8 cellular contexts compared by ENCODE assay signal in the genomic region with DNA sequence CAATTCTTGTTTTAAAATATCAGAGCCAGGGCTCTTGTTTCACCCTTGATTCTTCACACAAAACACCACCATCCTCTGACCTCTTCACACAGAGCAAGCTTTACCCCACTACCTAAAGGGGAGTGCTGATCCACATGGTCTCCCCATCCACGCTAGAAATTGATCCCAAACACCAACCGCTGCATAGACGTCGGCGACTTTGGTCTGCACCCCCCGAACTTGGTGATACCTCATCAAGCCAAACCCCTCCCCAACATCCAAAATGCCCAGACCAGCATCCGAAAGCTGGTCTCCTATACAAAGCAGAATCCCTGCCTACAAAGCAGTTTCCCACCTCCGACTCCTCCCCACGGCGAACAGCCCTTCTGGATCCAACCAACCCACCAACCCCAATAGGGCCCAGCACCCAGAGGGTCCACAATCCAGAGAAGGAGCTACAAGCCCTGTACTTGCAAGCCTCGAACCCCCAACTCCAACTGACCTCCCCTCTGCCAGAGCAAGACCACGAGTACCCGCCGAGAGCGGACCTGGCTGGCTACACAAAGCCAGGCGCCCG. TPM values are rescaled to one million over a fixed set of nuclear protein-coding genes. Genes with fewer than 3 reads are reported as not detected.
A peak's percentile ranks its signal among the peaks of the same experiment; 100 is the strongest.
DNase-seq lines count a peak whose midpoint lies in the region; ATAC-seq and TF ChIP-seq lines count a peak whose summit lies in the region.

No MANE protein-coding gene starts in this region.

- H3K36me3 Mint-ChIP-seq in stimulated activated naive CD8-positive, alpha-beta T cell treated with anti-CD3 and anti-CD28 coated beads, Interleukin-15, Interleukin-2, amounts not matched to agents 100 ng/mL and 50 ng/mL, for 24 hours (ENCODE audit: low read depth): peaks cover 51% of the 10 kb centered on the region

- peak overlapping the region; percentile 94 to 100 for H3K27ac ChIP-seq in lung (ENCODE audit: low read depth in 1 of 2, low read length in 1 of 2)
- peak overlapping the region in 1 of 2 donors; percentile 84 for H3K27ac ChIP-seq in aorta (ENCODE audit: low read depth in 1 of 2, low read length in 2 of 2)

- in situ Hi-C loops in astrocyte of the cerebellum (cut with HindIII; ENCODE audit: low sequenced_read_pairs): no loop called here

- intact Hi-C loops in aorta (cut with DNase I): loop anchor here (2.0 to 10.0 kb wide), 3 partner anchors 26 to 252 kb away; a partner anchor contains a TSS

- TF ChIP-seq CTCF in astrocyte of the cerebellum (IDR thresholded peaks at IDR 0.05; ENCODE audit: low read depth, low read length, missing control alignments) (no peak), lung (IDR thresholded peaks at IDR 0.05; ENCODE audit: control extremely low read depth, extremely low read depth) (no peak)

- H3K27me3 ChIP-seq in lung (ENCODE audit: control insufficient read depth, insufficient read depth) (no peaks in the 10 kb centered on the region), aorta (ENCODE audit: control insufficient read depth in 1 of 2, insufficient read depth in 2 of 2, low read length in 1 of 2) (no peaks in the 10 kb centered on the region)

- H3K4me1 Mint-ChIP-seq in stimulated activated naive CD8-positive, alpha-beta T cell treated with anti-CD3 and anti-CD28 coated beads, Interleukin-15, Interleukin-2, amounts not matched to agents 100 ng/mL and 50 ng/mL, for 24 hours (ENCODE audit: low read depth): peaks cover 25% of the 10 kb centered on the region

- H3K4me3 Mint-ChIP-seq in stimulated activated naive CD8-positive, alpha-beta T cell treated with anti-CD3 and anti-CD28 coated beads, Interleukin-15, Interleukin-2, amounts not matched to agents 100 ng/mL and 50 ng/mL, for 24 hours: peak overlapping the region; percentile 92

- peak overlapping the region; percentile 75 for H3K4me3 ChIP-seq in astrocyte of the cerebellum (ENCODE audit: low read depth, low read length)
- H3K4me3 ChIP-seq in lung: peak overlapping the region; percentile 94
- peak overlapping the region; percentile 63 to 73 for H3K4me3 ChIP-seq in aorta (ENCODE audit: low read length in 2 of 2)

- no peak for DNase-seq in stimulated activated naive CD8-positive, alpha-beta T cell treated with anti-CD3 and anti-CD28 coated beads, Interleukin-15, Interleukin-2, amounts not matched to agents 100 U/mL and 50 U/mL, for 24 hours
- DNase-seq in astrocyte of the cerebellum (ENCODE audit: low read depth): no peak
- no peak for DNase-seq in lung (ENCODE audit: low spot score)
- DNase-seq in aorta: no peak
- DNase-seq in islet precursor cell: no peak
- no peak for DNase-seq in KG1 (lab: John Stamatoyannopoulos, UW)

- peak overlapping the region; percentile 92 for H3K27ac Mint-ChIP-seq in stimulated activated naive CD8-positive, alpha-beta T cell treated with anti-CD3 and anti-CD28 coated beads, Interleukin-15, Interleukin-2, amounts not matched to agents 100 ng/mL and 50 ng/mL, for 24 hours

- peaks cover 0 to 6% of the 10 kb centered on the region in 2 donors for H3K36me3 ChIP-seq in lung (ENCODE audit: control insufficient read depth in 2 of 2, insufficient read depth in 2 of 2, low read length in 2 of 2)
- H3K36me3 ChIP-seq in aorta (ENCODE audit: control insufficient read depth in 1 of 2, insufficient read depth in 2 of 2, low read length in 1 of 2): no peaks in the 10 kb centered on the region

- H3K9me3 ChIP-seq in lung (ENCODE audit: control insufficient read depth in 2 of 2, insufficient read depth in 1 of 2, low read length in 1 of 2): peaks cover 9 to 17% of the 10 kb centered on the region in 2 donors
- H3K9me3 ChIP-seq in aorta (ENCODE audit: control insufficient read depth, low read length): peaks cover 13% of the 10 kb centered on the region

- WGBS in lung, 2 donors: 33 to 34% methylated on average over 16 to 17 of the region's 17 CpGs
- 19 to 21% methylated on average over 17 of the region's 17 CpGs for WGBS in aorta, 2 donors

- ATAC-seq in stimulated activated naive CD8-positive, alpha-beta T cell treated with anti-CD3 and anti-CD28 coated beads, Interleukin-15, Interleukin-2, amounts not matched to agents 100 U/mL and 50 U/mL, for 24 hours: no peak
- no peak for ATAC-seq in lung (ENCODE audit: insufficient read depth, low FRiP score)
- no peak for ATAC-seq in aorta (ENCODE audit: low FRiP score)
- no peak for ATAC-seq in HG03521 (IDR thresholded peaks at IDR 0.05; ENCODE audit: unreplicated experiment)

- no peaks in the 10 kb centered on the region for H3K27me3 Mint-ChIP-seq in stimulated activated naive CD8-positive, alpha-beta T cell treated with anti-CD3 and anti-CD28 coated beads, Interleukin-15, Interleukin-2, amounts not matched to agents 100 ng/mL and 50 ng/mL, for 24 hours

- peaks cover 0 to 9% of the 10 kb centered on the region in 2 donors for H3K4me1 ChIP-seq in lung (ENCODE audit: control insufficient read depth in 2 of 2, insufficient read depth in 2 of 2, low read length in 2 of 2)
- no peaks in the 10 kb centered on the region for H3K4me1 ChIP-seq in aorta (ENCODE audit: control insufficient read depth in 1 of 2, insufficient read depth in 2 of 2, low read length in 2 of 2)

- H3K9me3 Mint-ChIP-seq in stimulated activated naive CD8-positive, alpha-beta T cell treated with anti-CD3 and anti-CD28 coated beads, Interleukin-15, Interleukin-2, amounts not matched to agents 100 ng/mL and 50 ng/mL, for 24 hours: peaks cover 13% of the 10 kb centered on the region

RNA-seq across cellular contexts. Expression of a gene that starts 25.8 kb away (rescaled TPM):
- total RNA-seq in lung: 10 to 100 TPM; 26.2 to 57.4 TPM
- 100 to 1,000 TPM; 116 to 156 TPM for polyA plus RNA-seq in lung
- total RNA-seq in aorta: 10 to 100 TPM in 1 of 2 donors, 1 to 10 TPM in 1; 8.6 to 15.4 TPM
- polyA plus RNA-seq in aorta: 10 to 100 TPM; 22.7 to 50.2 TPM

RNA-seq across cellular contexts. Expression of a gene that starts 48.4 kb away (rescaled TPM):
- total RNA-seq in lung (10 to 100 TPM; 27.4 to 36.7 TPM), aorta (1 to 10 TPM; 5.1 to 7.8 TPM)
- polyA plus RNA-seq in lung (100 to 1,000 TPM in 1 of 2 donors, 10 to 100 TPM in 1; 61.9 to 323 TPM), aorta (1 to 10 TPM in 1 of 2 donors, under 1 TPM in 1; 0.18 to 8.3 TPM)
